In genomic region chr2:38775921-38776225, GRCh38 we compare ENCODE assay signal across 1 cellular context.
TF ChIP-seq lines count a peak whose summit lies in the region.

No MANE protein-coding gene starts in this region.

TF ChIP-seq in K562, 482 proteins besides CTCF, POLR2A, EP300 and RAD21:
- TF ChIP-seq ATF3 (IDR thresholded peaks at IDR 0.05) (no peak), ATF3 (CRISPR knock-in tag; conservative IDR thresholded peaks at IDR 0.05) (no peak), NFXL1 (CRISPR knock-in tag; IDR thresholded peaks at IDR 0.05) (no peak), HINFP (tag; conservative IDR thresholded peaks at IDR 0.05; ENCODE audit: low read depth) (no peak), BDP1 (IDR thresholded peaks at IDR 0.05; ENCODE audit: insufficient read depth, insufficient read length) (no peak), PRMT5 (CRISPR knock-in tag; IDR thresholded peaks at IDR 0.05) (no peak), TEAD2 (tag; IDR thresholded peaks at IDR 0.05) (no peak), SAP30 (IDR thresholded peaks at IDR 0.05; ENCODE audit: borderline replicate concordance, insufficient read depth, low read depth, low read length, poor library complexity, severe bottlenecking) (no peak), ZNF311 (CRISPR knock-in tag; IDR thresholded peaks at IDR 0.05) (no peak), CBFA2T2 (conservative IDR thresholded peaks at IDR 0.05) (no peak), ZNF282 (CRISPR knock-in tag; IDR thresholded peaks at IDR 0.05) (no peak), THRA (IDR thresholded peaks at IDR 0.05) (no peak), ILK (tag; IDR thresholded peaks at IDR 0.05; ENCODE audit: borderline replicate concordance, low read depth) (no peak), SUPT5H (IDR thresholded peaks at IDR 0.05) (no peak), KDM2B (CRISPR knock-in tag; IDR thresholded peaks at IDR 0.05) (no peak), ASH1L (IDR thresholded peaks at IDR 0.05; ENCODE audit: borderline replicate concordance, low read depth, partially characterized antibody) (no peak), RFX7 (CRISPR knock-in tag; IDR thresholded peaks at IDR 0.05) (no peak)
- TF ChIP-seq, protein P1, sequence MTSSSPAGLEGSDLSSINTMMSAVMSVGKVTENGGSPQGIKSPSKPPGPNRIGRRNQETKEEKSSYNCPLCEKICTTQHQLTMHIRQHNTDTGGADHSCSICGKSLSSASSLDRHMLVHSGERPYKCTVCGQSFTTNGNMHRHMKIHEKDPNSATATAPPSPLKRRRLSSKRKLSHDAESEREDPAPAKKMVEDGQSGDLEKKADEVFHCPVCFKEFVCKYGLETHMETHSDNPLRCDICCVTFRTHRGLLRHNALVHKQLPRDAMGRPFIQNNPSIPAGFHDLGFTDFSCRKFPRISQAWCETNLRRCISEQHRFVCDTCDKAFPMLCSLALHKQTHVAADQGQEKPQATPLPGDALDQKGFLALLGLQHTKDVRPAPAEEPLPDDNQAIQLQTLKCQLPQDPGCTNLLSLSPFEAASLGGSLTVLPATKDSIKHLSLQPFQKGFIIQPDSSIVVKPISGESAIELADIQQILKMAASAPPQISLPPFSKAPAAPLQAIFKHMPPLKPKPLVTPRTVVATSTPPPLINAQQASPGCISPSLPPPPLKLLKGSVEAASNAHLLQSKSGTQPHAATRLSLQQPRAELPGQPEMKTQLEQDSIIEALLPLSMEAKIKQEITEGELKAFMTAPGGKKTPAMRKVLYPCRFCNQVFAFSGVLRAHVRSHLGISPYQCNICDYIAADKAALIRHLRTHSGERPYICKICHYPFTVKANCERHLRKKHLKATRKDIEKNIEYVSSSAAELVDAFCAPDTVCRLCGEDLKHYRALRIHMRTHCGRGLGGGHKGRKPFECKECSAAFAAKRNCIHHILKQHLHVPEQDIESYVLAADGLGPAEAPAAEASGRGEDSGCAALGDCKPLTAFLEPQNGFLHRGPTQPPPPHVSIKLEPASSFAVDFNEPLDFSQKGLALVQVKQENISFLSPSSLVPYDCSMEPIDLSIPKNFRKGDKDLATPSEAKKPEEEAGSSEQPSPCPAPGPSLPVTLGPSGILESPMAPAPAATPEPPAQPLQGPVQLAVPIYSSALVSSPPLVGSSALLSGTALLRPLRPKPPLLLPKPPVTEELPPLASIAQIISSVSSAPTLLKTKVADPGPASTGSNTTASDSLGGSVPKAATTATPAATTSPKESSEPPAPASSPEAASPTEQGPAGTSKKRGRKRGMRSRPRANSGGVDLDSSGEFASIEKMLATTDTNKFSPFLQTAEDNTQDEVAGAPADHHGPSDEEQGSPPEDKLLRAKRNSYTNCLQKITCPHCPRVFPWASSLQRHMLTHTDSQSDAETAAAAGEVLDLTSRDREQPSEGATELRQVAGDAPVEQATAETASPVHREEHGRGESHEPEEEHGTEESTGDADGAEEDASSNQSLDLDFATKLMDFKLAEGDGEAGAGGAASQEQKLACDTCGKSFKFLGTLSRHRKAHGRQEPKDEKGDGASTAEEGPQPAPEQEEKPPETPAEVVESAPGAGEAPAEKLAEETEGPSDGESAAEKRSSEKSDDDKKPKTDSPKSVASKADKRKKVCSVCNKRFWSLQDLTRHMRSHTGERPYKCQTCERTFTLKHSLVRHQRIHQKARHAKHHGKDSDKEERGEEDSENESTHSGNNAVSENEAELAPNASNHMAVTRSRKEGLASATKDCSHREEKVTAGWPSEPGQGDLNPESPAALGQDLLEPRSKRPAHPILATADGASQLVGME (CRISPR knock-in tag; IDR thresholded peaks at IDR 0.05) = no peak
TF ChIP-seq in K562: peak in this region for 0.
